ENCODE assay signal across 19 cellular contexts in genomic region chr18:11775436-11775835, GRCh38.
DNase-seq lines count a peak whose midpoint lies in the region; ATAC-seq and TF ChIP-seq lines count a peak whose summit lies in the region.
"Had no signal": no experiment of that assay in that cellular context is flagged by ENCODE, and none has a peak within 500 bp of the region (broad histone marks: within the 10 kb centered on the region; RNA-seq: fewer than 3 reads in every experiment).

No MANE protein-coding gene starts in this region.

- CTCF ChIA-PET in HCT116 (lab: Charles Lee), result no interaction called here

- RAD21 ChIA-PET in HCT116 (lab: Charles Lee; ENCODE audit: low non-redundant PET in 1 of 2, low total read pairs in 2 of 2, uncharacterized antibody in 2 of 2, unreplicated experiment in 2 of 2), result no interaction called here

- no peaks in the 10 kb centered on the region for H3K9me2 ChIP-seq in HCT116 (ENCODE audit: insufficient read depth)

- H3K27ac ChIP-seq in HCT116 (ENCODE audit: low read depth, low read length) (no peak overlapping the region), esophagus muscularis mucosa (replicated peaks in 1 of 4) (no peak overlapping the region)
- H3K27ac ChIP-seq: BLaER1, C4-2B, GM23248 had no signal

- no peak overlapping the region for H3K4me2 ChIP-seq in HCT116 (ENCODE audit: low read length)
- H3K4me2 ChIP-seq: BLaER1 had no signal

- TF ChIP-seq POLR2A in HCT116 (IDR thresholded peaks at IDR 0.05; ENCODE audit: borderline replicate concordance, extremely low read depth, insufficient read depth, insufficient read length) (no peak), esophagus muscularis mucosa (IDR thresholded peaks at IDR 0.05; ENCODE audit: low read depth) (no peak)

- H3K9me3 ChIP-seq in HCT116 (ENCODE audit: control insufficient read depth in 1 of 2, insufficient read depth in 1 of 2, low read depth in 1 of 2, low read length in 2 of 2) (no peaks in the 10 kb centered on the region), esophagus muscularis mucosa (no peaks in the 10 kb centered on the region), BE2C (no peaks in the 10 kb centered on the region)
- H3K9me3 ChIP-seq: BLaER1 had no signal

- no peaks in the 10 kb centered on the region for H4K20me1 ChIP-seq in HCT116 (ENCODE audit: insufficient read depth)
- H4K20me1 ChIP-seq: BLaER1 had no signal

- 0 out of 4 replicates have a peak, but pooled peaks cover 0 to 3% of the 10 kb centered on the region in 2 experiments for H3K4me1 ChIP-seq in HCT116 (ENCODE audit: control insufficient read depth in 1 of 2, insufficient read depth in 2 of 2, low read length in 2 of 2)
- peaks cover 0 to 10% (median 5%) of the 10 kb centered on the region in 4 donors for H3K4me1 ChIP-seq in esophagus muscularis mucosa
- no peaks in the 10 kb centered on the region for H3K4me1 ChIP-seq in BE2C
- H3K4me1 ChIP-seq: BLaER1 had no signal

- no peaks in the 10 kb centered on the region for H3K27me3 ChIP-seq in HCT116 (ENCODE audit: insufficient read depth, low read length)
- no peaks in the 10 kb centered on the region for H3K27me3 ChIP-seq in esophagus muscularis mucosa
- H3K27me3 ChIP-seq in BE2C, result no peaks in the 10 kb centered on the region
- H3K27me3 ChIP-seq: BLaER1 had no signal

- 92% methylated on average over 9 of the region's 9 CpGs for WGBS in esophagus muscularis mucosa

- TF ChIP-seq CTCF in HCT116 (IDR thresholded peaks at IDR 0.05 in 2 of 3, conservative IDR thresholded peaks at IDR 0.05 in 1 of 3; ENCODE audit: borderline replicate concordance in 1 of 3, insufficient read depth in 1 of 3, low read depth in 2 of 3, low read length in 2 of 3) (no peak), esophagus muscularis mucosa (IDR thresholded peaks at IDR 0.05) (no peak), BE2C (IDR thresholded peaks at IDR 0.05; ENCODE audit: low read depth, low read length) (no peak)

- POLR2A ChIA-PET in HCT116 (lab: Charles Lee), result no interaction called here

- H3K9ac ChIP-seq in HCT116 (ENCODE audit: low read length), result no peak overlapping the region
- H3K9ac ChIP-seq: BLaER1, GM23248 had no signal

- no peak for DNase-seq in HCT116 (ENCODE audit: low read depth, low spot score)
- DNase-seq in esophagus muscularis mucosa (ENCODE audit: extremely low spot score), result peak; percentile 72
- DNase-seq in BE2C, result no peak
- DNase-seq in NOMO-1 treated with DMSO at 0.1 percent for 48 hours (lab: John Stamatoyannopoulos, UW; ENCODE audit: unreplicated experiment), result no peak
- DNase-seq in activated gamma-delta T cell (lab: John Stamatoyannopoulos, UW), result no peak
- DNase-seq: CD4-positive, CD25-positive, alpha-beta regulatory T cell; CD8-positive, alpha-beta T cell; DMS 273 treated with DMSO at 0.1 percent for 48 hours; DMS79; EL; GDM1; GM23248; H7; HCEC 1CT; HFFc6 had no signal

- TF ChIP-seq RAD21 in HCT116 (IDR thresholded peaks at IDR 0.05; ENCODE audit: low read depth), result no peak
- no peak for TF ChIP-seq RAD21 in Ishikawa (IDR thresholded peaks at IDR 0.05; ENCODE audit: low read depth)

- no peaks in the 10 kb centered on the region for H3K79me2 ChIP-seq in HCT116 (ENCODE audit: insufficient read depth, low read length)

- no peak for ATAC-seq in HCT116
- ATAC-seq: CD8-positive, alpha-beta T cell; GM12878 had no signal

- no peak overlapping the region for H2AFZ ChIP-seq in HCT116 (ENCODE audit: low read depth, low read length, poor library complexity, severe bottlenecking)
- H2AFZ ChIP-seq: GM23248 had no signal

- H3K36me3 ChIP-seq in HCT116 (ENCODE audit: control insufficient read depth in 1 of 2, insufficient read depth in 2 of 2, low read length in 2 of 2), result no peaks in the 10 kb centered on the region
- no peaks in the 10 kb centered on the region for H3K36me3 ChIP-seq in esophagus muscularis mucosa
- no peaks in the 10 kb centered on the region for H3K36me3 ChIP-seq in BE2C
- H3K36me3 ChIP-seq: BLaER1 had no signal

- BruUV-seq in HCT116 (replicated peaks; lab: Mats Ljungman, UMichigan), result no TSS peak

- TF ChIP-seq EP300 in Ishikawa (IDR thresholded peaks at IDR 0.05; ENCODE audit: borderline replicate concordance), result no peak
- TF ChIP-seq EP300 in esophagus muscularis mucosa (IDR thresholded peaks at IDR 0.05), result no peak

- H3K4me3 ChIP-seq in HCT116 (replicated peaks in 1 of 2; ENCODE audit: low read depth in 1 of 2, low read length in 2 of 2) (no peak overlapping the region), esophagus muscularis mucosa (no peak overlapping the region), BE2C (ENCODE audit: low read depth, low read length) (no peak overlapping the region)
- H3K4me3 ChIP-seq: BLaER1, GM12878, GM23248 had no signal

- intact Hi-C loops in HCT116 (cut with micrococcal nuclease) (no loop called here), esophagus muscularis mucosa (cut with DNase I) (no loop called here)

TF ChIP-seq in HCT116, 20 proteins besides CTCF, POLR2A, EP300 and RAD21:
- TF ChIP-seq REST (IDR thresholded peaks at IDR 0.05; ENCODE audit: low read depth) (peak; percentile 2; the same call in 1 of the 2 replicates), FOSL1 (IDR thresholded peaks at IDR 0.05; ENCODE audit: low read depth) (no peak)

TF ChIP-seq in Ishikawa, 13 proteins besides CTCF, POLR2A, EP300 and RAD21:
- TF ChIP-seq REST (IDR thresholded peaks at IDR 0.05; ENCODE audit: low read depth), result peak; percentile 49; the same call in 1 of the 2 replicates
- no peak for TF ChIP-seq USF1 (IDR thresholded peaks at IDR 0.05)
TF ChIP-seq in Ishikawa: peak in this region for 1.
